In genomic region chr1:208086116-208086515, GRCh38 we compare ENCODE assay signal across 9 cellular contexts.
A peak's percentile ranks its signal among the peaks of the same experiment; 100 is the strongest.
DNase-seq lines count a peak whose midpoint lies in the region; ATAC-seq and TF ChIP-seq lines count a peak whose summit lies in the region.
"Had no signal": no experiment of that assay in that cellular context is flagged by ENCODE, and none has a peak within 500 bp of the region (broad histone marks: within the 10 kb centered on the region; RNA-seq: fewer than 3 reads in every experiment).

No MANE protein-coding gene starts in this region.

- H3K4me2 ChIP-seq in DND-41 (ENCODE audit: insufficient read depth, low read length): peak overlapping the region; percentile 90
- no peak overlapping the region for H3K4me2 ChIP-seq in GM23338

- H3K27ac ChIP-seq in DND-41 (ENCODE audit: low read length): peak overlapping the region; percentile 66
- peak overlapping the region; percentile 63 for H3K27ac ChIP-seq in KOPT-K1 (ENCODE audit: low read depth, low read length, poor library complexity, severe bottlenecking)
- peak overlapping the region in 2 of 5 donors; percentile 18 to 61 for H3K27ac ChIP-seq in adrenal gland
- no peak overlapping the region for H3K27ac ChIP-seq in GM23338 (ENCODE audit: low read depth)

- ATAC-seq in DND-41 (ENCODE audit: insufficient read depth, low read depth) (no peak), GM23338 (no peak)

- no peaks in the 10 kb centered on the region for H3F3A ChIP-seq in GM23338 (replicated peaks; ENCODE audit: low read depth)

- no peak overlapping the region for H3K27ac Mint-ChIP-seq in GM23338

- peaks cover 25% of the 10 kb centered on the region for H3K4me1 Mint-ChIP-seq in GM23338

- DNase-seq in DND-41: no peak
- DNase-seq in posterior vena cava (ENCODE audit: low spot score): peak; percentile 5
- no peak for DNase-seq in NCI-H2227 treated with DMSO at 0.1 percent for 48 hours (lab: John Stamatoyannopoulos, UW)
- no peak for DNase-seq in adrenal gland
- no peak for DNase-seq in GM23338 (ENCODE audit: low spot score)
- DNase-seq in NCI-H526 (lab: John Stamatoyannopoulos, UW): no peak

- peaks cover under 1% of the 10 kb centered on the region for H3K27me3 ChIP-seq in DND-41 (ENCODE audit: insufficient read depth, low read length, poor library complexity)
- no peaks in the 10 kb centered on the region for H3K27me3 ChIP-seq in endocrine pancreas (ENCODE audit: control insufficient read depth, insufficient read depth, low read length)
- no peaks in the 10 kb centered on the region for H3K27me3 ChIP-seq in adrenal gland
- H3K27me3 ChIP-seq in GM23338 (ENCODE audit: insufficient read depth): no peaks in the 10 kb centered on the region

- H2AFZ ChIP-seq in DND-41 (ENCODE audit: low read depth, low read length) (peak overlapping the region; percentile 82), GM23338 (no peak overlapping the region)

- no peaks in the 10 kb centered on the region for H3K9me2 ChIP-seq in GM23338 (ENCODE audit: insufficient read depth)

- no peaks in the 10 kb centered on the region for H3K9me3 Mint-ChIP-seq in GM23338

- no peaks in the 10 kb centered on the region for H3K79me2 ChIP-seq in DND-41 (ENCODE audit: insufficient read depth, low read length)
- no peaks in the 10 kb centered on the region for H3K79me2 ChIP-seq in GM23338 (replicated peaks; ENCODE audit: insufficient read depth)

- no peaks in the 10 kb centered on the region for H3K9me3 ChIP-seq in DND-41 (ENCODE audit: insufficient read depth, low read length, severe bottlenecking)
- H3K9me3 ChIP-seq in KOPT-K1 (ENCODE audit: insufficient read depth, low read length, poor library complexity, severe bottlenecking): no peaks in the 10 kb centered on the region
- no peaks in the 10 kb centered on the region for H3K9me3 ChIP-seq in endocrine pancreas (ENCODE audit: control insufficient read depth, low read length)
- no peaks in the 10 kb centered on the region for H3K9me3 ChIP-seq in adrenal gland (replicated peaks in 1 of 3)

- H3K4me3 Mint-ChIP-seq in GM23338: no peak overlapping the region

- TF ChIP-seq POLR2A in adrenal gland (IDR thresholded peaks at IDR 0.05): no peak

- WGBS in adrenal gland, 4 donors: 65 to 73% (median 71%) methylated on average over 2 of the region's 2 CpGs

- H3K4me1 ChIP-seq in DND-41 (ENCODE audit: insufficient read depth, low read length) (peaks cover 19% of the 10 kb centered on the region), endocrine pancreas (ENCODE audit: control insufficient read depth, insufficient read depth, low read length) (no peaks in the 10 kb centered on the region), adrenal gland (replicated peaks in 1 of 2) (peaks cover 0 to 26% of the 10 kb centered on the region in 2 donors), GM23338 (ENCODE audit: insufficient read depth) (peaks cover 11% of the 10 kb centered on the region)

- H3K4me3 ChIP-seq in DND-41 (ENCODE audit: low read depth in 1 of 2, low read length in 2 of 2): peak overlapping the region in 1 of 2 experiments; percentile 59; a peak in 2 of 4 replicates
- H3K4me3 ChIP-seq in endocrine pancreas (ENCODE audit: control insufficient read depth, insufficient read depth, low read length): peak overlapping the region; percentile 11
- peak overlapping the region in 1 of 4 donors; percentile 30 for H3K4me3 ChIP-seq in adrenal gland
- no peak overlapping the region for H3K4me3 ChIP-seq in GM23338
- H3K4me3 ChIP-seq: lung had no signal

- intact Hi-C loops in posterior vena cava (cut with DNase I) (no loop called here), adrenal gland (cut with DNase I) (no loop called here)

- H3K36me3 Mint-ChIP-seq in GM23338 (ENCODE audit: low read depth): no peaks in the 10 kb centered on the region

- TF ChIP-seq CTCF in DND-41 (IDR thresholded peaks at IDR 0.05; ENCODE audit: borderline replicate concordance, extremely low read depth, low read length, poor library complexity, severe bottlenecking): no peak
- TF ChIP-seq CTCF in adrenal gland (IDR thresholded peaks at IDR 0.05): no peak
- no peak for TF ChIP-seq CTCF in GM23338 (conservative IDR thresholded peaks at IDR 0.05; ENCODE audit: low read depth in 2 of 2)

- H4K20me1 ChIP-seq in DND-41 (ENCODE audit: insufficient read depth, low read length): no peaks in the 10 kb centered on the region
- no peaks in the 10 kb centered on the region for H4K20me1 ChIP-seq in GM23338 (replicated peaks; ENCODE audit: insufficient read depth)

- H3K36me3 ChIP-seq in DND-41 (ENCODE audit: insufficient read depth, low read length): no peaks in the 10 kb centered on the region
- no peaks in the 10 kb centered on the region for H3K36me3 ChIP-seq in KOPT-K1 (ENCODE audit: insufficient read depth, low read length)
- peaks cover 2% of the 10 kb centered on the region for H3K36me3 ChIP-seq in endocrine pancreas (ENCODE audit: control insufficient read depth, insufficient read depth, low read length)
- H3K36me3 ChIP-seq in adrenal gland (replicated peaks in 1 of 2): no peaks in the 10 kb centered on the region
- no peaks in the 10 kb centered on the region for H3K36me3 ChIP-seq in GM23338 (ENCODE audit: insufficient read depth)

- H3K9ac ChIP-seq in DND-41 (ENCODE audit: low read depth, low read length): peak overlapping the region; percentile 41
- H3K9ac ChIP-seq in endocrine pancreas (ENCODE audit: control insufficient read depth, insufficient read depth, low read length): peak overlapping the region; percentile 31

- H3K27me3 Mint-ChIP-seq in GM23338 (ENCODE audit: insufficient read depth, low read depth, poor library complexity): peaks cover 6% of the 10 kb centered on the region

TF ChIP-seq in GM23338, 12 proteins besides CTCF, POLR2A, EP300 and RAD21 (continues in another document):
- no peak for TF ChIP-seq JUNB (IDR thresholded peaks at IDR 0.05; ENCODE audit: unreplicated experiment)
- no peak for TF ChIP-seq POLR2AphosphoS5 (IDR thresholded peaks at IDR 0.05; ENCODE audit: low read depth)
- TF ChIP-seq STAT1 (IDR thresholded peaks at IDR 0.05; ENCODE audit: unreplicated experiment): no peak
- TF ChIP-seq NANOG (IDR thresholded peaks at IDR 0.05; ENCODE audit: borderline replicate concordance): no peak
- TF ChIP-seq ZNF114 (CRISPR knock-in tag; IDR thresholded peaks at IDR 0.05): no peak
- no peak for TF ChIP-seq EZH2 (IDR thresholded peaks at IDR 0.05; ENCODE audit: low read depth, unreplicated experiment)
- TF ChIP-seq ETS1 (IDR thresholded peaks at IDR 0.05): no peak
- TF ChIP-seq, protein P1, sequence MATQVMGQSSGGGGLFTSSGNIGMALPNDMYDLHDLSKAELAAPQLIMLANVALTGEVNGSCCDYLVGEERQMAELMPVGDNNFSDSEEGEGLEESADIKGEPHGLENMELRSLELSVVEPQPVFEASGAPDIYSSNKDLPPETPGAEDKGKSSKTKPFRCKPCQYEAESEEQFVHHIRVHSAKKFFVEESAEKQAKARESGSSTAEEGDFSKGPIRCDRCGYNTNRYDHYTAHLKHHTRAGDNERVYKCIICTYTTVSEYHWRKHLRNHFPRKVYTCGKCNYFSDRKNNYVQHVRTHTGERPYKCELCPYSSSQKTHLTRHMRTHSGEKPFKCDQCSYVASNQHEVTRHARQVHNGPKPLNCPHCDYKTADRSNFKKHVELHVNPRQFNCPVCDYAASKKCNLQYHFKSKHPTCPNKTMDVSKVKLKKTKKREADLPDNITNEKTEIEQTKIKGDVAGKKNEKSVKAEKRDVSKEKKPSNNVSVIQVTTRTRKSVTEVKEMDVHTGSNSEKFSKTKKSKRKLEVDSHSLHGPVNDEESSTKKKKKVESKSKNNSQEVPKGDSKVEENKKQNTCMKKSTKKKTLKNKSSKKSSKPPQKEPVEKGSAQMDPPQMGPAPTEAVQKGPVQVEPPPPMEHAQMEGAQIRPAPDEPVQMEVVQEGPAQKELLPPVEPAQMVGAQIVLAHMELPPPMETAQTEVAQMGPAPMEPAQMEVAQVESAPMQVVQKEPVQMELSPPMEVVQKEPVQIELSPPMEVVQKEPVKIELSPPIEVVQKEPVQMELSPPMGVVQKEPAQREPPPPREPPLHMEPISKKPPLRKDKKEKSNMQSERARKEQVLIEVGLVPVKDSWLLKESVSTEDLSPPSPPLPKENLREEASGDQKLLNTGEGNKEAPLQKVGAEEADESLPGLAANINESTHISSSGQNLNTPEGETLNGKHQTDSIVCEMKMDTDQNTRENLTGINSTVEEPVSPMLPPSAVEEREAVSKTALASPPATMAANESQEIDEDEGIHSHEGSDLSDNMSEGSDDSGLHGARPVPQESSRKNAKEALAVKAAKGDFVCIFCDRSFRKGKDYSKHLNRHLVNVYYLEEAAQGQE (IDR thresholded peaks at IDR 0.05; ENCODE audit: unreplicated experiment): no peak
- TF ChIP-seq CREB1 (CRISPR knock-in tag; IDR thresholded peaks at IDR 0.05; ENCODE audit: low read depth): no peak
